In genomic region chr17:6574689-6575595, GRCh38 we compare ENCODE assay signal across 8 cellular contexts. TPM values are rescaled to one million over a fixed set of nuclear protein-coding genes. Genes with fewer than 3 reads are reported as not detected.
DNase-seq lines count a peak whose midpoint lies in the region; ATAC-seq and TF ChIP-seq lines count a peak whose summit lies in the region.

No MANE protein-coding gene starts in this region.

- H3K27me3 ChIP-seq in CD4-positive, alpha-beta T cell (ENCODE audit: control insufficient read depth, insufficient read depth, low read length): no peaks in the 10 kb centered on the region

- POLR2A ChIA-PET in CD4-positive, alpha-beta T cell (lab: Charles Lee): no interaction called here

- H3K4me1 Mint-ChIP-seq in CD4-positive, alpha-beta T cell (ENCODE audit: low read depth): peaks cover 15% of the 10 kb centered on the region

- H3K36me3 Mint-ChIP-seq in CD4-positive, alpha-beta T cell (ENCODE audit: low read depth): peaks cover 24% of the 10 kb centered on the region

- H3K4me3 Mint-ChIP-seq in CD4-positive, alpha-beta T cell: no peak overlapping the region

- TF ChIP-seq CTCF in CD4-positive, alpha-beta T cell (IDR thresholded peaks at IDR 0.05): no peak

- CTCF ChIA-PET in CD4-positive, alpha-beta T cell (lab: Charles Lee): no interaction called here

- H3K9me3 ChIP-seq in CD4-positive, alpha-beta T cell (ENCODE audit: control insufficient read depth, low read length): no peaks in the 10 kb centered on the region

- peak in 3 of 10 experiments; percentile 9 to 11 (median 10) for DNase-seq in CD4-positive, alpha-beta T cell
- DNase-seq in HT1080 (ENCODE audit: low read depth) (peak; percentile 37), activated T-cell treated with anti-CD3 and anti-CD28 coated beads for 4 hours (peak; percentile 18), left cardiac atrium (peak; percentile 60), hippocampal formation (lab: John Stamatoyannopoulos, UW) (no peak)
- DNase-seq in stimulated activated CD4-positive, alpha-beta T cell treated with anti-CD3 and anti-CD28 coated beads, Interleukin-12 subunit alpha, Interleukin-12 subunit beta, amount 100 ng/mL, for 48 hours (ENCODE audit: low read depth in 2 of 3, low spot score in 1 of 3): peak; percentile 27 to 53 (median 35)

- intact Hi-C loops in CD4-positive, alpha-beta T cell (cut with DNase I, micrococcal nuclease): loop anchor here in 1 of 2 experiments (5.0 kb wide), 1 partner anchor 53 kb away; no protein-coding TSS in a partner anchor
- intact Hi-C loops in left cardiac atrium (cut with DNase I): no loop called here

- no peaks in the 10 kb centered on the region for H3K9me3 Mint-ChIP-seq in CD4-positive, alpha-beta T cell

- no peaks in the 10 kb centered on the region for H3K27me3 Mint-ChIP-seq in CD4-positive, alpha-beta T cell

- peak overlapping the region; percentile 4 for H3K27ac Mint-ChIP-seq in CD4-positive, alpha-beta T cell

- ATAC-seq in CD4-positive, alpha-beta T cell (ENCODE audit: poor library complexity): peak; percentile 44
- ATAC-seq in left cardiac atrium (peak; percentile 86 to 87), GM21515 (IDR thresholded peaks at IDR 0.05; ENCODE audit: unreplicated experiment) (no peak), HG03442 (IDR thresholded peaks at IDR 0.05; ENCODE audit: unreplicated experiment) (no peak)

- H3K27ac ChIP-seq in CD4-positive, alpha-beta T cell (ENCODE audit: low read depth, low read length): no peak overlapping the region

RNA-seq across cellular contexts. Expression of gene PITPNM3, which starts 18.6 kb away (rescaled TPM):
- under 1 TPM; 0.34 to 0.41 TPM for total RNA-seq in CD4-positive, alpha-beta T cell
- total RNA-seq in HT1080 (2014; rRNA removed; shearing (Covaris generic)): 0.32 and 0.33 TPM in 2 replicates
- polyA plus RNA-seq in HT1080 (2015; cell fraction: cytosol; rRNA removed): 0.10 and 0.12 TPM in 2 replicates
- polyA plus RNA-seq in HT1080 (2015; cell fraction: nucleus; rRNA removed): 1.2 and 1.6 TPM in 2 replicates
- 1 to 10 TPM; 3.1 to 3.4 TPM for total RNA-seq in left cardiac atrium

Comparison
In these comparisons a context has a peak if more than half of its experiments do, and no peak if none do; other contexts are left out.
1. ATAC-seq: peak in CD4-positive, alpha-beta T cell (single experiment) and left cardiac atrium (2 of 2); none in GM21515 (single experiment) and HG03442 (single experiment).
2. DNase-seq: peak in HT1080 (single experiment), activated T-cell treated with anti-CD3 and anti-CD28 coated beads for 4 hours (single experiment), left cardiac atrium (single experiment) and stimulated activated CD4-positive, alpha-beta T cell treated with anti-CD3 and anti-CD28 coated beads, Interleukin-12 subunit alpha, Interleukin-12 subunit beta, amount 100 ng/mL, for 48 hours (3 of 3); none in hippocampal formation (0 of 2).